Comparison of ENCODE assay signal across 9 cellular contexts in genomic region chr19:43638991-43639494, GRCh38. TPM values are rescaled to one million over a fixed set of nuclear protein-coding genes. Genes with fewer than 3 reads are reported as not detected.
DNase-seq lines count a peak whose midpoint lies in the region; ATAC-seq and TF ChIP-seq lines count a peak whose summit lies in the region.
"Had no signal": no experiment of that assay in that cellular context is flagged by ENCODE, and none has a peak within 500 bp of the region (broad histone marks: within the 10 kb centered on the region; RNA-seq: fewer than 3 reads in every experiment).

No MANE protein-coding gene starts in this region.

- TF ChIP-seq CTCF in smooth muscle cell (IDR thresholded peaks at IDR 0.05; ENCODE audit: borderline replicate concordance, insufficient read depth, poor library complexity, severe bottlenecking) (no peak), GM10248 (IDR thresholded peaks at IDR 0.05; ENCODE audit: control extremely low read depth, extremely low read depth, low read depth, missing control alignments) (no peak)

- H4K20me1 ChIP-seq in smooth muscle cell (ENCODE audit: low read depth), result no peaks in the 10 kb centered on the region

- no peaks in the 10 kb centered on the region for H3K9me3 Mint-ChIP-seq in activated T-helper 1 cell treated with anti-CD3 and anti-CD28 coated beads, Interleukin-12 subunit alpha, Interleukin-12 subunit beta, Interleukin-2, Interleukin-4 antibody, amounts not matched to agents 30 ng/mL and 10 ng/mL and 1 ng/mL, durations not matched to agents 14 hours and 24 hours and 36 hours

- no peaks in the 10 kb centered on the region for H3K36me3 Mint-ChIP-seq in activated T-helper 1 cell treated with anti-CD3 and anti-CD28 coated beads, Interleukin-12 subunit alpha, Interleukin-12 subunit beta, Interleukin-2, Interleukin-4 antibody, amounts not matched to agents 30 ng/mL and 10 ng/mL and 1 ng/mL, durations not matched to agents 14 hours and 24 hours and 36 hours (ENCODE audit: low read depth)

- CTCF ChIA-PET in GM10248 (lab: Yijun Ruan, JAX), result no interaction called here

- H3K27ac Mint-ChIP-seq in activated T-helper 1 cell treated with anti-CD3 and anti-CD28 coated beads, Interleukin-12 subunit alpha, Interleukin-12 subunit beta, Interleukin-2, Interleukin-4 antibody, amounts not matched to agents 30 ng/mL and 10 ng/mL and 1 ng/mL, durations not matched to agents 14 hours and 24 hours and 36 hours, result peak overlapping the region; percentile 46

- H3K4me3 Mint-ChIP-seq in activated T-helper 1 cell treated with anti-CD3 and anti-CD28 coated beads, Interleukin-12 subunit alpha, Interleukin-12 subunit beta, Interleukin-2, Interleukin-4 antibody, amounts not matched to agents 30 ng/mL and 10 ng/mL and 1 ng/mL, durations not matched to agents 14 hours and 24 hours and 36 hours, result peak overlapping the region; percentile 77

- H3K27ac ChIP-seq in iPS-18a (ENCODE audit: low read length), result no peak overlapping the region
- no peak overlapping the region for H3K27ac ChIP-seq in smooth muscle cell (ENCODE audit: low read depth)
- H3K27ac ChIP-seq: 22Rv1 had no signal

- H3K36me3 ChIP-seq in iPS-18a (ENCODE audit: control insufficient read depth, low read depth, low read length), result no peaks in the 10 kb centered on the region
- H3K36me3 ChIP-seq in smooth muscle cell (ENCODE audit: low read depth), result no peaks in the 10 kb centered on the region

- no peak overlapping the region for H2AFZ ChIP-seq in smooth muscle cell (ENCODE audit: low read depth)

- DNase-seq in DMS53 (lab: John Stamatoyannopoulos, UW) (peak; percentile 47), DMS53 treated with DMSO at 0.1 percent for 48 hours (lab: John Stamatoyannopoulos, UW; ENCODE audit: unreplicated experiment) (no peak), smooth muscle cell (lab: John Stamatoyannopoulos, UW; ENCODE audit: unreplicated experiment) (no peak), GM10248 (ENCODE audit: extremely low spot score) (no peak)
- no peak for DNase-seq in activated T-helper 1 cell treated with anti-CD3 and anti-CD28 coated beads, Interleukin-12 subunit alpha, Interleukin-12 subunit beta, Interleukin-2, Interleukin-4 antibody, amounts not matched to agents 30 ng/mL and 10 ng/mL and 1 ng/mL, durations not matched to agents 14 hours and 24 hours and 36 hours (ENCODE audit: low spot score)
- no peak for DNase-seq in stimulated activated CD4-positive, alpha-beta T cell treated with anti-CD3 and anti-CD28 coated beads, Interleukin-12 subunit alpha, Interleukin-12 subunit beta, amount 100 ng/mL, for 4 hours

- intact Hi-C loops in activated T-helper 1 cell treated with anti-CD3 and anti-CD28 coated beads, Interleukin-12 subunit alpha, Interleukin-12 subunit beta, Interleukin-2, Interleukin-4 antibody, amounts not matched to agents 30 ng/mL and 10 ng/mL and 1 ng/mL, durations not matched to agents 14 hours and 24 hours and 36 hours (cut with micrococcal nuclease), result loop anchor here (1.0 kb wide), 2 partner anchors 29 to 176 kb away; no protein-coding TSS in a partner anchor

- H3K9me3 ChIP-seq in iPS-18a (ENCODE audit: control insufficient read depth, low read depth, low read length) (no peaks in the 10 kb centered on the region), smooth muscle cell (replicated peaks; ENCODE audit: low read depth) (no peaks in the 10 kb centered on the region)

- H3K9ac ChIP-seq in iPS-18a (ENCODE audit: low read length) (peak overlapping the region; percentile 49), smooth muscle cell (ENCODE audit: low read depth) (no peak overlapping the region)

- peak overlapping the region; percentile 71 for H3K4me2 ChIP-seq in smooth muscle cell

- H3K27me3 Mint-ChIP-seq in activated T-helper 1 cell treated with anti-CD3 and anti-CD28 coated beads, Interleukin-12 subunit alpha, Interleukin-12 subunit beta, Interleukin-2, Interleukin-4 antibody, amounts not matched to agents 30 ng/mL and 10 ng/mL and 1 ng/mL, durations not matched to agents 14 hours and 24 hours and 36 hours (ENCODE audit: insufficient read depth), result peaks cover 43% of the 10 kb centered on the region

- POLR2A ChIA-PET in GM10248 (lab: Yijun Ruan, JAX), result no interaction called here

- no peaks in the 10 kb centered on the region for H3K4me1 Mint-ChIP-seq in activated T-helper 1 cell treated with anti-CD3 and anti-CD28 coated beads, Interleukin-12 subunit alpha, Interleukin-12 subunit beta, Interleukin-2, Interleukin-4 antibody, amounts not matched to agents 30 ng/mL and 10 ng/mL and 1 ng/mL, durations not matched to agents 14 hours and 24 hours and 36 hours (ENCODE audit: low read depth)

- H3F3A ChIP-seq in smooth muscle cell (ENCODE audit: low read depth), result no peaks in the 10 kb centered on the region

- no peaks in the 10 kb centered on the region for H3K79me2 ChIP-seq in smooth muscle cell (ENCODE audit: low read depth)

- no peak for ATAC-seq in HG03460 (IDR thresholded peaks at IDR 0.05; ENCODE audit: unreplicated experiment)

- H3K4me1 ChIP-seq in iPS-18a (ENCODE audit: control insufficient read depth, low read depth, low read length) (peaks cover 10% of the 10 kb centered on the region), smooth muscle cell (ENCODE audit: low read depth) (peaks cover 7% of the 10 kb centered on the region)

- peaks cover 46% of the 10 kb centered on the region for H3K27me3 ChIP-seq in iPS-18a (ENCODE audit: control insufficient read depth, insufficient read depth, low read length)
- peaks cover 43% of the 10 kb centered on the region for H3K27me3 ChIP-seq in smooth muscle cell (ENCODE audit: low read depth)

- H3K4me3 ChIP-seq in iPS-18a (ENCODE audit: low read length) (peak overlapping the region; percentile 72), smooth muscle cell (peak overlapping the region; percentile 37)

- WGBS in smooth muscle cell (ENCODE audit: low lambda C conversion rate), result 24% methylated on average over 5 of the region's 15 CpGs

RNA-seq across cellular contexts. Expression of gene CADM4, which starts 0.6 kb away (rescaled TPM):
- total RNA-seq in activated T-helper 1 cell treated with anti-CD3 and anti-CD28 coated beads, Interleukin-12 subunit alpha, Interleukin-12 subunit beta, Interleukin-2, Interleukin-4 antibody, amounts not matched to agents 30 ng/mL and 10 ng/mL and 1 ng/mL, durations not matched to agents 14 hours and 24 hours and 36 hours, result 0.32 and 0.39 TPM in 2 replicates
- total RNA-seq in smooth muscle cell, result 2.4 and 3.7 TPM in 2 replicates
- 1.9 and 8.3 TPM in 2 replicates for polyA plus RNA-seq in smooth muscle cell

RNA-seq across cellular contexts. Expression of gene ZNF428, which starts 19.6 kb away (rescaled TPM):
- total RNA-seq in activated T-helper 1 cell treated with anti-CD3 and anti-CD28 coated beads, Interleukin-12 subunit alpha, Interleukin-12 subunit beta, Interleukin-2, Interleukin-4 antibody, amounts not matched to agents 30 ng/mL and 10 ng/mL and 1 ng/mL, durations not matched to agents 14 hours and 24 hours and 36 hours, result 17.9 and 20.3 TPM in 2 replicates
- 12.9 and 20.3 TPM in 2 replicates for total RNA-seq in smooth muscle cell
- 61.4 and 63.1 TPM in 2 replicates for polyA plus RNA-seq in smooth muscle cell

RNA-seq across cellular contexts. Expression of gene SRRM5, which starts 27.2 kb away (rescaled TPM):
- total RNA-seq in activated T-helper 1 cell treated with anti-CD3 and anti-CD28 coated beads, Interleukin-12 subunit alpha, Interleukin-12 subunit beta, Interleukin-2, Interleukin-4 antibody, amounts not matched to agents 30 ng/mL and 10 ng/mL and 1 ng/mL, durations not matched to agents 14 hours and 24 hours and 36 hours, result 0.10 and 0.13 TPM in 2 replicates
- 0.09 and 0.27 TPM in 2 replicates for total RNA-seq in smooth muscle cell
- polyA plus RNA-seq in smooth muscle cell, result 0.34 TPM in 1 of 2 replicates, not detected in the other

RNA-seq across cellular contexts. Expression of gene PLAUR, which starts 30.9 kb away (rescaled TPM):
- total RNA-seq in activated T-helper 1 cell treated with anti-CD3 and anti-CD28 coated beads, Interleukin-12 subunit alpha, Interleukin-12 subunit beta, Interleukin-2, Interleukin-4 antibody, amounts not matched to agents 30 ng/mL and 10 ng/mL and 1 ng/mL, durations not matched to agents 14 hours and 24 hours and 36 hours, result 10.9 and 12.1 TPM in 2 replicates
- total RNA-seq in smooth muscle cell, result 67.0 and 105 TPM in 2 replicates
- polyA plus RNA-seq in smooth muscle cell, result 107 and 115 TPM in 2 replicates

RNA-seq across cellular contexts. Expression of gene ZNF576, which starts 42.6 kb away (rescaled TPM):
- 17.3 and 18.6 TPM in 2 replicates for total RNA-seq in activated T-helper 1 cell treated with anti-CD3 and anti-CD28 coated beads, Interleukin-12 subunit alpha, Interleukin-12 subunit beta, Interleukin-2, Interleukin-4 antibody, amounts not matched to agents 30 ng/mL and 10 ng/mL and 1 ng/mL, durations not matched to agents 14 hours and 24 hours and 36 hours
- 2.7 and 10.7 TPM in 2 replicates for total RNA-seq in smooth muscle cell
- 13.7 and 14.5 TPM in 2 replicates for polyA plus RNA-seq in smooth muscle cell
